1 cellular context compared by ENCODE assay signal in the genomic region with DNA sequence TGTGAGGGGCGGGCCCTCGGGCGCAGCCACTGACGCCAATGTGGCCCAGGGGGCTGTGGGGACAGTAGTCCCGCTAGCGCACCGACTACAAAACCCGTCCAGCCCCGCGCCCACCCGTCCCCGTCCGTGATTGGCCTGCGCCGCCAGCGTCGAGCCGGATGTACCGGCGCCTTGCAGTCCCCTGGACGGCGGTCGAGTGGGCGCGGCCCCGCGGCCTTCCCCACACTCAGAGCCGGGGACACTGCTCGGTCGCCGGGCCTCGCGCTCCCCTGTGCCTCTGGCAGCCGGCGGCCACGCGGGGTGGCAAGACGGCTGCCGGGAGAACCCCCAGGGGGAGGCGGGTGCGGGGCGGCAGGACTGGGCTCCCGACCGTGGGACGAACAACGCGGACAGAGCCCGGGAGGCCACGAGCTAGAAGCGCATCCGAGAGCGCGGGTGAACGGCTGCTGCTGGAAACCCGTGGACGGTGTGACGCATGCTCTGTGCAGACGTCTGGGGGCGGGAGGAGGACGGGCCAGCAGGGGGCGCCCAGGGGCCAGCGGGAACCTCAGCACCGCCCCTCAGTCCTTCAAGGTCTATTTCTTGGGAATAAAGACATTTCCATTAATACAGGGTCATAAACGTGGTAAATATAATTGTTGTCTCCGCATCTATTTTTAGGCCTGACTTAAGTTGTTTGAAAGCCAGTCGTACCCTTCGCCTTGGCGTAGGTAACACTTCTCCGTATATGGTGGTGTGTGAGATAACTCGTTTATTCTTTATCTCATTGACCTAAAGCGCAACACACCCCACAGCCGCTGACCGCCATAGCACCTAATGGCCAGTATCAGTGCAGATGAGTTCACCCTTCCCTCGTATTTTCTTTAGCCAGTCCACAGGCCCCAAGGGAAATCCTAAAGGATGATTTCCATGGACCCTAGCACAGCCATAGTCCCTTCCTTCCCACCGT.
TF ChIP-seq lines count a peak whose summit lies in the region.

No MANE protein-coding gene starts in this region.

TF ChIP-seq in K562, 482 proteins besides CTCF, POLR2A, EP300 and RAD21 (continued from another document and continues in another):
- TF ChIP-seq, protein P1, sequence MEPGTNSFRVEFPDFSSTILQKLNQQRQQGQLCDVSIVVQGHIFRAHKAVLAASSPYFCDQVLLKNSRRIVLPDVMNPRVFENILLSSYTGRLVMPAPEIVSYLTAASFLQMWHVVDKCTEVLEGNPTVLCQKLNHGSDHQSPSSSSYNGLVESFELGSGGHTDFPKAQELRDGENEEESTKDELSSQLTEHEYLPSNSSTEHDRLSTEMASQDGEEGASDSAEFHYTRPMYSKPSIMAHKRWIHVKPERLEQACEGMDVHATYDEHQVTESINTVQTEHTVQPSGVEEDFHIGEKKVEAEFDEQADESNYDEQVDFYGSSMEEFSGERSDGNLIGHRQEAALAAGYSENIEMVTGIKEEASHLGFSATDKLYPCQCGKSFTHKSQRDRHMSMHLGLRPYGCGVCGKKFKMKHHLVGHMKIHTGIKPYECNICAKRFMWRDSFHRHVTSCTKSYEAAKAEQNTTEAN (CRISPR knock-in tag; IDR thresholded peaks at IDR 0.05): no peak
- TF ChIP-seq, protein P2, sequence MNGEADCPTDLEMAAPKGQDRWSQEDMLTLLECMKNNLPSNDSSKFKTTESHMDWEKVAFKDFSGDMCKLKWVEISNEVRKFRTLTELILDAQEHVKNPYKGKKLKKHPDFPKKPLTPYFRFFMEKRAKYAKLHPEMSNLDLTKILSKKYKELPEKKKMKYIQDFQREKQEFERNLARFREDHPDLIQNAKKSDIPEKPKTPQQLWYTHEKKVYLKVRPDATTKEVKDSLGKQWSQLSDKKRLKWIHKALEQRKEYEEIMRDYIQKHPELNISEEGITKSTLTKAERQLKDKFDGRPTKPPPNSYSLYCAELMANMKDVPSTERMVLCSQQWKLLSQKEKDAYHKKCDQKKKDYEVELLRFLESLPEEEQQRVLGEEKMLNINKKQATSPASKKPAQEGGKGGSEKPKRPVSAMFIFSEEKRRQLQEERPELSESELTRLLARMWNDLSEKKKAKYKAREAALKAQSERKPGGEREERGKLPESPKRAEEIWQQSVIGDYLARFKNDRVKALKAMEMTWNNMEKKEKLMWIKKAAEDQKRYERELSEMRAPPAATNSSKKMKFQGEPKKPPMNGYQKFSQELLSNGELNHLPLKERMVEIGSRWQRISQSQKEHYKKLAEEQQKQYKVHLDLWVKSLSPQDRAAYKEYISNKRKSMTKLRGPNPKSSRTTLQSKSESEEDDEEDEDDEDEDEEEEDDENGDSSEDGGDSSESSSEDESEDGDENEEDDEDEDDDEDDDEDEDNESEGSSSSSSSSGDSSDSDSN (IDR thresholded peaks at IDR 0.05; ENCODE audit: borderline replicate concordance in 1 of 2, low read depth in 2 of 2, low read length in 2 of 2): 0 out of 4 replicates have a peak, but pooled peaks of 1 of the 2 experiments have one; percentile 73
- TF ChIP-seq TRIM28 (IDR thresholded peaks at IDR 0.05) (peak; percentile 84; the same call in 1 of the 2 replicates), CSDE1 (IDR thresholded peaks at IDR 0.05) (no peak), ZFP36 (IDR thresholded peaks at IDR 0.05; ENCODE audit: low read depth, low read length, partially characterized antibody) (peak; percentile 97), BRF1 (IDR thresholded peaks at IDR 0.05; ENCODE audit: borderline replicate concordance, extremely low read depth, insufficient read length) (no peak), PRMT5 (CRISPR knock-in tag; IDR thresholded peaks at IDR 0.05) (no peak), ZNF217 (CRISPR knock-in tag; IDR thresholded peaks at IDR 0.05) (no peak), MAZ (CRISPR knock-in tag; conservative IDR thresholded peaks at IDR 0.05 in 1 of 2, IDR thresholded peaks at IDR 0.05 in 1 of 2) (peak; percentile 81 to 85), U2AF2 (optimal IDR thresholded peaks at IDR 0.05; ENCODE audit: low read depth, low read length) (no peak), THRAP3 (IDR thresholded peaks at IDR 0.05; ENCODE audit: borderline replicate concordance) (no peak), ZKSCAN1 (IDR thresholded peaks at IDR 0.05; ENCODE audit: low read depth, low read length) (no peak; the same call in 1 of the 2 replicates), ARHGAP35 (IDR thresholded peaks at IDR 0.05; ENCODE audit: partially characterized antibody) (no peak), SLC30A9 (CRISPR knock-in tag; IDR thresholded peaks at IDR 0.05) (no peak), ZNF384 (IDR thresholded peaks at IDR 0.05; ENCODE audit: low read depth, low read length) (no peak; the same call in 1 of the 2 replicates), PCBP1 (IDR thresholded peaks at IDR 0.05; ENCODE audit: low read depth, low read length, poor library complexity, severe bottlenecking) (peak; percentile 64), RCOR1 (IDR thresholded peaks at IDR 0.05; ENCODE audit: borderline replicate concordance in 1 of 2, low read depth in 2 of 2, low read length in 2 of 2) (no peak), RFX7 (CRISPR knock-in tag; IDR thresholded peaks at IDR 0.05) (no peak), HDGF (IDR thresholded peaks at IDR 0.05) (no peak), KLF16 (IDR thresholded peaks at IDR 0.05) (0 out of 2 replicates have a peak, but pooled peaks have one; percentile 45), CCAR2 (IDR thresholded peaks at IDR 0.05; ENCODE audit: low read depth, low read length) (no peak), ZNF408 (CRISPR knock-in tag; IDR thresholded peaks at IDR 0.05; ENCODE audit: low read depth) (no peak), NFYB (IDR thresholded peaks at IDR 0.05; ENCODE audit: extremely low read depth, insufficient read length) (no peak), SAP30 (IDR thresholded peaks at IDR 0.05; ENCODE audit: borderline replicate concordance, insufficient read depth, low read depth, low read length, poor library complexity, severe bottlenecking) (peak; percentile 85), BCOR (IDR thresholded peaks at IDR 0.05) (no peak), ZBED1 (IDR thresholded peaks at IDR 0.05) (no peak), ZNF780A (CRISPR knock-in tag; IDR thresholded peaks at IDR 0.05) (no peak), CHD2 (IDR thresholded peaks at IDR 0.05; ENCODE audit: low read depth, low read length) (no peak), ZEB2 (IDR thresholded peaks at IDR 0.05) (no peak), FIP1L1 (IDR thresholded peaks at IDR 0.05; ENCODE audit: low read depth, low read length, poor library complexity, severe bottlenecking) (peak; percentile 87), LCOR (CRISPR knock-in tag; IDR thresholded peaks at IDR 0.05) (0 out of 2 replicates have a peak, but pooled peaks have one; percentile 29), ZNF347 (CRISPR knock-in tag; IDR thresholded peaks at IDR 0.05; ENCODE audit: low read depth) (no peak)
- TF ChIP-seq, protein P3, sequence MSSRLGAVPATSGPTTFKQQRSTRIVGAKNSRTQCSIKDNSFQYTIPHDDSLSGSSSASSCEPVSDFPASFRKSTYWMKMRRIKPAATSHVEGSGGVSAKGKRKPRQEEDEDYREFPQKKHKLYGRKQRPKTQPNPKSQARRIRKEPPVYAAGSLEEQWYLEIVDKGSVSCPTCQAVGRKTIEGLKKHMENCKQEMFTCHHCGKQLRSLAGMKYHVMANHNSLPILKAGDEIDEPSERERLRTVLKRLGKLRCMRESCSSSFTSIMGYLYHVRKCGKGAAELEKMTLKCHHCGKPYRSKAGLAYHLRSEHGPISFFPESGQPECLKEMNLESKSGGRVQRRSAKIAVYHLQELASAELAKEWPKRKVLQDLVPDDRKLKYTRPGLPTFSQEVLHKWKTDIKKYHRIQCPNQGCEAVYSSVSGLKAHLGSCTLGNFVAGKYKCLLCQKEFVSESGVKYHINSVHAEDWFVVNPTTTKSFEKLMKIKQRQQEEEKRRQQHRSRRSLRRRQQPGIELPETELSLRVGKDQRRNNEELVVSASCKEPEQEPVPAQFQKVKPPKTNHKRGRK (tag; IDR thresholded peaks at IDR 0.05): no peak
- TF ChIP-seq, protein P4, sequence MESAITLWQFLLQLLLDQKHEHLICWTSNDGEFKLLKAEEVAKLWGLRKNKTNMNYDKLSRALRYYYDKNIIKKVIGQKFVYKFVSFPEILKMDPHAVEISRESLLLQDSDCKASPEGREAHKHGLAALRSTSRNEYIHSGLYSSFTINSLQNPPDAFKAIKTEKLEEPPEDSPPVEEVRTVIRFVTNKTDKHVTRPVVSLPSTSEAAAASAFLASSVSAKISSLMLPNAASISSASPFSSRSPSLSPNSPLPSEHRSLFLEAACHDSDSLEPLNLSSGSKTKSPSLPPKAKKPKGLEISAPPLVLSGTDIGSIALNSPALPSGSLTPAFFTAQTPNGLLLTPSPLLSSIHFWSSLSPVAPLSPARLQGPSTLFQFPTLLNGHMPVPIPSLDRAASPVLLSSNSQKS (CRISPR knock-in tag; IDR thresholded peaks at IDR 0.05): no peak
- TF ChIP-seq, protein P5, sequence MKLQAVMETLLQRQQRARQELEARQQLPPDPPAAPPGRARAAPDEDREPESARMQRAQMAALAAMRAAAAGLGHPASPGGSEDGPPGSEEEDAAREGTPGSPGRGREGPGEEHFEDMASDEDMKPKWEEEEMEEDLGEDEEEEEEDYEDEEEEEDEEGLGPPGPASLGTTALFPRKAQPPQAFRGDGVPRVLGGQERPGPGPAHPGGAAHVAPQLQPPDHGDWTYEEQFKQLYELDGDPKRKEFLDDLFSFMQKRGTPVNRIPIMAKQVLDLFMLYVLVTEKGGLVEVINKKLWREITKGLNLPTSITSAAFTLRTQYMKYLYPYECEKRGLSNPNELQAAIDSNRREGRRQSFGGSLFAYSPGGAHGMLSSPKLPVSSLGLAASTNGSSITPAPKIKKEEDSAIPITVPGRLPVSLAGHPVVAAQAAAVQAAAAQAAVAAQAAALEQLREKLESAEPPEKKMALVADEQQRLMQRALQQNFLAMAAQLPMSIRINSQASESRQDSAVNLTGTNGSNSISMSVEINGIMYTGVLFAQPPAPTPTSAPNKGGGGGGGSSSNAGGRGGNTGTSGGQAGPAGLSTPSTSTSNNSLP (IDR thresholded peaks at IDR 0.05; ENCODE audit: borderline replicate concordance, low read depth, low read length): peak; percentile 54; the same call in 1 of the 2 replicates
- TF ChIP-seq, protein P6, sequence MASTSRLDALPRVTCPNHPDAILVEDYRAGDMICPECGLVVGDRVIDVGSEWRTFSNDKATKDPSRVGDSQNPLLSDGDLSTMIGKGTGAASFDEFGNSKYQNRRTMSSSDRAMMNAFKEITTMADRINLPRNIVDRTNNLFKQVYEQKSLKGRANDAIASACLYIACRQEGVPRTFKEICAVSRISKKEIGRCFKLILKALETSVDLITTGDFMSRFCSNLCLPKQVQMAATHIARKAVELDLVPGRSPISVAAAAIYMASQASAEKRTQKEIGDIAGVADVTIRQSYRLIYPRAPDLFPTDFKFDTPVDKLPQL (IDR thresholded peaks at IDR 0.05; ENCODE audit: extremely low read depth, insufficient read length): no peak
- TF ChIP-seq, protein P7, sequence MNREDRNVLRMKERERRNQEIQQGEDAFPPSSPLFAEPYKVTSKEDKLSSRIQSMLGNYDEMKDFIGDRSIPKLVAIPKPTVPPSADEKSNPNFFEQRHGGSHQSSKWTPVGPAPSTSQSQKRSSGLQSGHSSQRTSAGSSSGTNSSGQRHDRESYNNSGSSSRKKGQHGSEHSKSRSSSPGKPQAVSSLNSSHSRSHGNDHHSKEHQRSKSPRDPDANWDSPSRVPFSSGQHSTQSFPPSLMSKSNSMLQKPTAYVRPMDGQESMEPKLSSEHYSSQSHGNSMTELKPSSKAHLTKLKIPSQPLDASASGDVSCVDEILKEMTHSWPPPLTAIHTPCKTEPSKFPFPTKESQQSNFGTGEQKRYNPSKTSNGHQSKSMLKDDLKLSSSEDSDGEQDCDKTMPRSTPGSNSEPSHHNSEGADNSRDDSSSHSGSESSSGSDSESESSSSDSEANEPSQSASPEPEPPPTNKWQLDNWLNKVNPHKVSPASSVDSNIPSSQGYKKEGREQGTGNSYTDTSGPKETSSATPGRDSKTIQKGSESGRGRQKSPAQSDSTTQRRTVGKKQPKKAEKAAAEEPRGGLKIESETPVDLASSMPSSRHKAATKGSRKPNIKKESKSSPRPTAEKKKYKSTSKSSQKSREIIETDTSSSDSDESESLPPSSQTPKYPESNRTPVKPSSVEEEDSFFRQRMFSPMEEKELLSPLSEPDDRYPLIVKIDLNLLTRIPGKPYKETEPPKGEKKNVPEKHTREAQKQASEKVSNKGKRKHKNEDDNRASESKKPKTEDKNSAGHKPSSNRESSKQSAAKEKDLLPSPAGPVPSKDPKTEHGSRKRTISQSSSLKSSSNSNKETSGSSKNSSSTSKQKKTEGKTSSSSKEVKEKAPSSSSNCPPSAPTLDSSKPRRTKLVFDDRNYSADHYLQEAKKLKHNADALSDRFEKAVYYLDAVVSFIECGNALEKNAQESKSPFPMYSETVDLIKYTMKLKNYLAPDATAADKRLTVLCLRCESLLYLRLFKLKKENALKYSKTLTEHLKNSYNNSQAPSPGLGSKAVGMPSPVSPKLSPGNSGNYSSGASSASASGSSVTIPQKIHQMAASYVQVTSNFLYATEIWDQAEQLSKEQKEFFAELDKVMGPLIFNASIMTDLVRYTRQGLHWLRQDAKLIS (CRISPR knock-in tag; IDR thresholded peaks at IDR 0.05): peak; percentile 59; the same call in 1 of the 2 replicates
- TF ChIP-seq, protein P8, sequence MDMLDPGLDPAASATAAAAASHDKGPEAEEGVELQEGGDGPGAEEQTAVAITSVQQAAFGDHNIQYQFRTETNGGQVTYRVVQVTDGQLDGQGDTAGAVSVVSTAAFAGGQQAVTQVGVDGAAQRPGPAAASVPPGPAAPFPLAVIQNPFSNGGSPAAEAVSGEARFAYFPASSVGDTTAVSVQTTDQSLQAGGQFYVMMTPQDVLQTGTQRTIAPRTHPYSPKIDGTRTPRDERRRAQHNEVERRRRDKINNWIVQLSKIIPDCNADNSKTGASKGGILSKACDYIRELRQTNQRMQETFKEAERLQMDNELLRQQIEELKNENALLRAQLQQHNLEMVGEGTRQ (CRISPR knock-in tag; IDR thresholded peaks at IDR 0.05): no peak
- TF ChIP-seq, protein P9, sequence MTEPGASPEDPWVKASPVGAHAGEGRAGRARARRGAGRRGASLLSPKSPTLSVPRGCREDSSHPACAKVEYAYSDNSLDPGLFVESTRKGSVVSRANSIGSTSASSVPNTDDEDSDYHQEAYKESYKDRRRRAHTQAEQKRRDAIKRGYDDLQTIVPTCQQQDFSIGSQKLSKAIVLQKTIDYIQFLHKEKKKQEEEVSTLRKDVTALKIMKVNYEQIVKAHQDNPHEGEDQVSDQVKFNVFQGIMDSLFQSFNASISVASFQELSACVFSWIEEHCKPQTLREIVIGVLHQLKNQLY (CRISPR knock-in tag; conservative IDR thresholded peaks at IDR 0.05): no peak
- TF ChIP-seq, protein P10, sequence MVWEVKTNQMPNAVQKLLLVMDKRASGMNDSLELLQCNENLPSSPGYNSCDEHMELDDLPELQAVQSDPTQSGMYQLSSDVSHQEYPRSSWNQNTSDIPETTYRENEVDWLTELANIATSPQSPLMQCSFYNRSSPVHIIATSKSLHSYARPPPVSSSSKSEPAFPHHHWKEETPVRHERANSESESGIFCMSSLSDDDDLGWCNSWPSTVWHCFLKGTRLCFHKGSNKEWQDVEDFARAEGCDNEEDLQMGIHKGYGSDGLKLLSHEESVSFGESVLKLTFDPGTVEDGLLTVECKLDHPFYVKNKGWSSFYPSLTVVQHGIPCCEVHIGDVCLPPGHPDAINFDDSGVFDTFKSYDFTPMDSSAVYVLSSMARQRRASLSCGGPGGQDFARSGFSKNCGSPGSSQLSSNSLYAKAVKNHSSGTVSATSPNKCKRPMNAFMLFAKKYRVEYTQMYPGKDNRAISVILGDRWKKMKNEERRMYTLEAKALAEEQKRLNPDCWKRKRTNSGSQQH (CRISPR knock-in tag; IDR thresholded peaks at IDR 0.05): no peak
